Comparison of ENCODE assay signal across 8 cellular contexts in the genomic region with DNA sequence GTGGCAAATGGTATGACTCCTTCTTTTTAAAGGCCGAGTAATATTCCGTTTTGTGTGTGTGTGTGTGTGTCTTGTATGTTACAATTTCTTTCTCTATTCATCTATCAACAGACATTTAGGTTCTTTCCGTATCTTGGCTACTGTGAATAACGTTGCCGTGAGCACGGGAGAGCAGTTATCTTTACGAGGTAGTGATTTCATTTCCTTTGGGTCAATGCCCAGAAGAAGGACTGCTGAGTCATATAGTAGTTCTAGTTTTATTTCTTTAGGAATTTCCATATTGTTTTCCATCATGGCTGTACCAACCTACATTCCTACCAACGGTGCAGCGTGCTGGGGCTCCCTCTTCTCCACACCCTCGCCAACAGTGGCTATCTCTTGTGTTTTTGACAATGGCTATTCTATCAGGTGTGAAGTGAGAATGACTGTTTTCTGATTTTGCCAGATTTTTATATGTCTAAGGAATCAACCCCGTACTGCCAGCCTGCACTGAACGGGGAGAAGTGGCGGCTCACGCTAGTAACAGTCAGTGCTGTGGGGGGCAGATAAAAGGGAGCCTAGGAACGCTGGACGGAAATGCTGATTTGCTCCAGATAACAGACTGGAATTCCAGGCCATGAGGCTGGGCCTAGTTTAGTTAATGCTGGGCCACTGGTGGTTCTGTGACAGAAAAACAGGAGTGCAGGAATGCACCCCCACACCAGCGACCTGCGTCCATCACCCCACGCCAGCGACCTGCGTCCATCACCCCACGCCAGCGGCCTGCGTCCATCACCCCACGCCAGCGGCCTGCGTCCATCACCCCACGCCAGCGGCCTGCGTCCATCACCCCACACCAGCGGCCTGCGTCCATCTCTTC.
DNase-seq lines count a peak whose midpoint lies in the region; ATAC-seq lines count a peak whose summit lies in the region.

No MANE protein-coding gene starts in this region.

- ATAC-seq in HG03025 (IDR thresholded peaks at IDR 0.05; ENCODE audit: low FRiP score, unreplicated experiment) (no peak), HG02610 (IDR thresholded peaks at IDR 0.05; ENCODE audit: unreplicated experiment) (no peak), HG03460 (IDR thresholded peaks at IDR 0.05; ENCODE audit: unreplicated experiment) (no peak)

- H3K9me3 ChIP-seq in SJSA1 (replicated peaks): no peaks in the 10 kb centered on the region

- H3K36me3 ChIP-seq in SJSA1: no peaks in the 10 kb centered on the region

- H3K27me3 ChIP-seq in SJSA1 (replicated peaks): no peaks in the 10 kb centered on the region

- intact Hi-C loops in posterior vena cava (cut with DNase I): loop anchor here in 1 of 2 donors (2.0 kb wide), 1 partner anchor 420 kb away; no protein-coding TSS in a partner anchor

- DNase-seq in ELR (ENCODE audit: low read depth) (peak; percentile 95), SJSA1 (ENCODE audit: low read depth in 1 of 2, low spot score in 2 of 2) (peak; percentile 68 to 85), fibroblast of peridontal ligament (ENCODE audit: extremely low read depth) (peak; percentile 95), posterior vena cava (ENCODE audit: low spot score) (peak; percentile 49)
- DNase-seq in stimulated activated CD4-positive, alpha-beta T cell treated with anti-CD3 and anti-CD28 coated beads, Interleukin-12 subunit alpha, Interleukin-12 subunit beta, amount 100 ng/mL, for 4 hours: no peak

- peaks cover 29% of the 10 kb centered on the region for H3K4me1 ChIP-seq in SJSA1 (replicated peaks)

- peak overlapping the region; percentile 68 for H3K27ac ChIP-seq in SJSA1

- no peak overlapping the region for H3K4me3 ChIP-seq in SJSA1
